ENCODE assay signal across 13 cellular contexts in genomic region chr15:71275098-71275497, GRCh38.
DNase-seq lines count a peak whose midpoint lies in the region; ATAC-seq, FAIRE-seq and TF ChIP-seq lines count a peak whose summit lies in the region.
"Had no signal": no experiment of that assay in that cellular context is flagged by ENCODE, and none has a peak within 500 bp of the region (broad histone marks: within the 10 kb centered on the region; RNA-seq: fewer than 3 reads in every experiment).

No MANE protein-coding gene starts in this region.

- ATAC-seq in HG02642 (IDR thresholded peaks at IDR 0.05; ENCODE audit: poor library complexity, unreplicated experiment), result no peak
- ATAC-seq in esophagus mucosa, result no peak
- no peak for ATAC-seq in HG02970 (IDR thresholded peaks at IDR 0.05; ENCODE audit: low FRiP score, unreplicated experiment)

- no peak for TF ChIP-seq CTCF in brain microvascular endothelial cell (IDR thresholded peaks at IDR 0.05; ENCODE audit: low read depth, low read length, missing control alignments)

- DNase-seq in A172 (ENCODE audit: low spot score), result peak; percentile 48
- peak; percentile 75 for DNase-seq in HTR-8/SVneo (ENCODE audit: insufficient read length, low spot score)
- DNase-seq in brain microvascular endothelial cell, result peak; percentile 78
- DNase-seq in kidney glomerular epithelial cell (lab: John Stamatoyannopoulos, UW), result peak; percentile 9
- no peak for DNase-seq in NCI-H446 treated with DMSO at 0.1 percent for 48 hours (lab: John Stamatoyannopoulos, UW)
- DNase-seq: ACHN; activated naive CD8-positive, alpha-beta T cell treated with anti-CD3 and anti-CD28 coated beads, Interleukin-2, amount 10 ng/mL, durations not matched to agents 7 days and 5 days; NCI-H187 treated with DMSO at 0.1 percent for 48 hours; nucleus accumbens had no signal

- peak overlapping the region; percentile 53 for H3K27ac ChIP-seq in brain microvascular endothelial cell

- in situ Hi-C loops in brain microvascular endothelial cell (cut with HindIII; ENCODE audit: low pct_ligation_motif_present, low sequenced_read_pairs), result no loop called here

- H3K4me3 ChIP-seq in brain microvascular endothelial cell (ENCODE audit: low read depth, low read length), result no peak overlapping the region

- peak; percentile 64 for FAIRE-seq in HTR-8/SVneo (lab: Jason Lieb, UNC)
- FAIRE-seq: TTC549 had no signal

- no peaks in the 10 kb centered on the region for H3K36me3 ChIP-seq in brain microvascular endothelial cell (replicated peaks)

- H3K27me3 ChIP-seq in brain microvascular endothelial cell (replicated peaks), result no peaks in the 10 kb centered on the region
